7 cellular contexts compared by ENCODE assay signal in the genomic region with DNA sequence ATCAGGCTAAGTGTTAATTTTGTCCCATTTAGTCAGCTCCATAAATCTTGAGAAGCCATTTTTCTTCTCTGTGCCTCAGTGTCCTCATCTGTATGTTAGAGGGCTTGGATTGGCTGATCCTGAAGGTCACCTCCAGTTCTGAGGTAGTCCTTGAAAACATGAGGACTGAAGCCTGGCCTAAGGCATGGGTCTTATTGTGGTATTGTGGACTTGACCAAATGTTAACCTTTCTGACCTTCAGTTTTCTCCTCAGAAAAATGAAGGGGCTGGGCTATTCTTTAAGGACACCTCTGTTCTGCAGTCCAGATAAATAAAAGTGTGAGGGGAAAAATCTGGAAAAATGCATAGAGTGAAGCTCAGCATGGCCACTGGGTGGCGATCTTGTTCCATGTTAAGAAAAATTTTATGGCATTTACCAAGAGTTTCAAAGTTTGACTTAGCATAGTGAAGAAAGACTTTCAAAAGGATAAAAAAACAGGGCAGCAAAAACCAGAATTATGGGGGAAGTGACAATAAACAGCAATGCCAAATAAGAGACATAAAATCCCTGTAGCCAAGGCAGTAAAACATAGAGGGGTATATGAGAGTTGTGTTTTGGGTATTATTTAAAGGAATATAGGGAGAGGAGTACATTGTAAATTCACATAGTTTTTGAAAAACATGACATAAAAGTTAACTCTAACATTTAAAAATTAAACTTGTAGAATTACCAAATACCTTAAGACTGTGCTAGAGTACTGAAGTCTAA. TPM values are rescaled to one million over a fixed set of nuclear protein-coding genes. Genes with fewer than 3 reads are reported as not detected.
DNase-seq lines count a peak whose midpoint lies in the region; ATAC-seq and TF ChIP-seq lines count a peak whose summit lies in the region.

No MANE protein-coding gene starts in this region.

- H3K4me1 Mint-ChIP-seq in mesothelial cell of epicardium, result peaks cover 3% of the 10 kb centered on the region

- DNase-seq in NCI-H345 treated with DMSO at 0.1 percent for 48 hours (lab: John Stamatoyannopoulos, UW; ENCODE audit: unreplicated experiment) (peak; percentile 74), coronary artery (ENCODE audit: low spot score) (no peak), mesothelial cell of epicardium (ENCODE audit: low spot score in 2 of 2, unreplicated experiment in 2 of 2) (peak in 1 of 2 experiments; percentile 67)
- peak; percentile 67 to 76 for DNase-seq in activated CD4-positive, alpha-beta T cell treated with anti-CD3 and anti-CD28 coated beads for 4 hours
- DNase-seq in stimulated activated CD8-positive, alpha-beta memory T cell treated with anti-CD3 and anti-CD28 coated beads, Interleukin-4, amount 100 ng/mL, for 1 hour (ENCODE audit: low read depth in 2 of 2, low spot score in 1 of 2), result peak; percentile 30 to 33

- no peaks in the 10 kb centered on the region for H3K27me3 Mint-ChIP-seq in mesothelial cell of epicardium (ENCODE audit: low read depth)

- H3K36me3 Mint-ChIP-seq in mesothelial cell of epicardium, result no peaks in the 10 kb centered on the region

- peak; percentile 80 for TF ChIP-seq CTCF in coronary artery (IDR thresholded peaks at IDR 0.05)
- peak; percentile 92 for TF ChIP-seq CTCF in mesothelial cell of epicardium (IDR thresholded peaks at IDR 0.05; ENCODE audit: unreplicated experiment)

- H3K27ac ChIP-seq in coronary artery, result no peak overlapping the region

- H3K4me3 Mint-ChIP-seq in mesothelial cell of epicardium, result no peak overlapping the region

- peak overlapping the region; percentile 60 for H3K27ac Mint-ChIP-seq in mesothelial cell of epicardium

- peak; percentile 70 for ATAC-seq in GM18498 (IDR thresholded peaks at IDR 0.05; ENCODE audit: unreplicated experiment)
- peak; percentile 61 for ATAC-seq in HG03064 (IDR thresholded peaks at IDR 0.05; ENCODE audit: low read depth, unreplicated experiment)

- no peak overlapping the region for H3K4me3 ChIP-seq in coronary artery

- H3K9me3 Mint-ChIP-seq in mesothelial cell of epicardium, result no peaks in the 10 kb centered on the region

RNA-seq across cellular contexts. Expression of a gene that starts 13.2 kb away (rescaled TPM):
- 22.9 to 27.9 TPM (median 27.0 TPM) in 3 replicates for total RNA-seq in mesothelial cell of epicardium
